In genomic region chr7:36583318-36583717, GRCh38 we compare ENCODE assay signal across 19 cellular contexts.
DNase-seq lines count a peak whose midpoint lies in the region; ATAC-seq, FAIRE-seq and TF ChIP-seq lines count a peak whose summit lies in the region.
"Had no signal": no experiment of that assay in that cellular context is flagged by ENCODE, and none has a peak within 500 bp of the region (broad histone marks: within the 10 kb centered on the region; RNA-seq: fewer than 3 reads in every experiment).

No MANE protein-coding gene starts in this region.

- no peak for TF ChIP-seq CTCF in keratinocyte (optimal IDR thresholded peaks at IDR 0.05 in 1 of 3, IDR thresholded peaks at IDR 0.05 in 1 of 3, conservative IDR thresholded peaks at IDR 0.05 in 1 of 3; ENCODE audit: extremely low read depth in 1 of 3, insufficient read depth in 2 of 3, low read length in 3 of 3)

- no peak overlapping the region for H3K27ac Mint-ChIP-seq in stimulated activated memory B cell treated with anti-CD40 and anti-IgM and Interleukin-4, amounts not matched to agents 10 μg/mL and 1 μg/mL and 100 μg/mL, for 72 hours
- H3K27ac Mint-ChIP-seq: T-helper 1 cell treated with Interleukin-12 subunit alpha and Interleukin-12 subunit beta and Interleukin-4 antibody, amounts not matched to agents 30 μg/mL and 1 μg/mL, for 36 hours had no signal

- H3K27me3 ChIP-seq in keratinocyte (ENCODE audit: control insufficient read depth, extremely low read depth, insufficient read depth, low read length), result no peaks in the 10 kb centered on the region

- H3K79me2 ChIP-seq in keratinocyte (ENCODE audit: control insufficient read depth, insufficient read depth, low read length), result no peaks in the 10 kb centered on the region

- no peak overlapping the region for H3K9ac ChIP-seq in keratinocyte (ENCODE audit: control insufficient read depth, extremely low read depth, insufficient read depth, low read length)

- no peak overlapping the region for H3K4me3 Mint-ChIP-seq in stimulated activated memory B cell treated with anti-CD40 and anti-IgM and Interleukin-4, amounts not matched to agents 10 μg/mL and 1 μg/mL and 100 μg/mL, for 72 hours
- H3K4me3 Mint-ChIP-seq: T-helper 1 cell treated with Interleukin-12 subunit alpha and Interleukin-12 subunit beta and Interleukin-4 antibody, amounts not matched to agents 30 μg/mL and 1 μg/mL, for 36 hours had no signal

- no peak overlapping the region for H2AFZ ChIP-seq in keratinocyte (ENCODE audit: control insufficient read depth, low read length)

- no peaks in the 10 kb centered on the region for H4K20me1 ChIP-seq in keratinocyte (ENCODE audit: control insufficient read depth, extremely low read depth, insufficient read depth, low read length)

- ATAC-seq in GM18907 (IDR thresholded peaks at IDR 0.05; ENCODE audit: unreplicated experiment), result no peak
- ATAC-seq in stimulated activated memory B cell treated with anti-CD40 and anti-IgM and Interleukin-4, amounts not matched to agents 10 μg/mL and 1 μg/mL and 100 μg/mL, for 72 hours, result no peak
- ATAC-seq: left colon had no signal

- peaks cover 9% of the 10 kb centered on the region for H3K36me3 Mint-ChIP-seq in stimulated activated memory B cell treated with anti-CD40 and anti-IgM and Interleukin-4, amounts not matched to agents 10 μg/mL and 1 μg/mL and 100 μg/mL, for 72 hours

- no peaks in the 10 kb centered on the region for H3K9me3 ChIP-seq in keratinocyte (ENCODE audit: control insufficient read depth, low read depth, low read length)

- peak; percentile 77 for FAIRE-seq in keratinocyte (lab: Jason Lieb, UNC)

- peaks cover 4% of the 10 kb centered on the region for H3K9me3 Mint-ChIP-seq in stimulated activated memory B cell treated with anti-CD40 and anti-IgM and Interleukin-4, amounts not matched to agents 10 μg/mL and 1 μg/mL and 100 μg/mL, for 72 hours
- H3K9me3 Mint-ChIP-seq: T-helper 1 cell treated with Interleukin-12 subunit alpha and Interleukin-12 subunit beta and Interleukin-4 antibody, amounts not matched to agents 30 μg/mL and 1 μg/mL, for 36 hours had no signal

- no peaks in the 10 kb centered on the region for H3K27me3 Mint-ChIP-seq in stimulated activated memory B cell treated with anti-CD40 and anti-IgM and Interleukin-4, amounts not matched to agents 10 μg/mL and 1 μg/mL and 100 μg/mL, for 72 hours

- no peak overlapping the region for H3K4me2 ChIP-seq in keratinocyte (ENCODE audit: control insufficient read depth, extremely low read depth, insufficient read depth, low read depth, low read length)

- no peaks in the 10 kb centered on the region for H3K36me3 ChIP-seq in keratinocyte (ENCODE audit: control insufficient read depth in 2 of 2, extremely low read depth in 1 of 2, insufficient read depth in 2 of 2, low read length in 2 of 2)

- dilution Hi-C loops in keratinocyte (cut with MboI; ENCODE audit: extremely low pct_ligation_motif_present, low sequenced_read_pairs), result no loop called here

- H3K4me1 ChIP-seq in keratinocyte (ENCODE audit: control insufficient read depth, extremely low read depth, insufficient read depth, low read length), result peaks cover 2% of the 10 kb centered on the region

- H3K9me1 ChIP-seq in keratinocyte (ENCODE audit: control insufficient read depth, extremely low read depth, insufficient read depth, low read length), result no peaks in the 10 kb centered on the region

- H3K4me3 ChIP-seq in keratinocyte (ENCODE audit: control insufficient read depth in 2 of 3, extremely low read depth in 1 of 3, insufficient read depth in 2 of 3, low read depth in 1 of 3, low read length in 3 of 3), result no peak overlapping the region

- H3K27ac ChIP-seq in keratinocyte (ENCODE audit: control insufficient read depth, insufficient read depth, low read length), result no peak overlapping the region

- no peaks in the 10 kb centered on the region for H3K4me1 Mint-ChIP-seq in stimulated activated memory B cell treated with anti-CD40 and anti-IgM and Interleukin-4, amounts not matched to agents 10 μg/mL and 1 μg/mL and 100 μg/mL, for 72 hours

- peak; percentile 29 for DNase-seq in NCI-H82 (lab: John Stamatoyannopoulos, UW)
- DNase-seq in NCI-H82 treated with DMSO at 0.1 percent for 48 hours (lab: John Stamatoyannopoulos, UW; ENCODE audit: unreplicated experiment), result no peak
- peak; percentile 48 for DNase-seq in HS-5 (ENCODE audit: low read depth)
- DNase-seq in astrocyte of the hippocampus (ENCODE audit: low read depth, low spot score), result peak; percentile 26
- DNase-seq in keratinocyte (ENCODE audit: low read depth, low spot score), result no peak
- DNase-seq in NCI-H2107 (lab: John Stamatoyannopoulos, UW), result no peak
- DNase-seq: 8988T; activated naive CD4-positive, alpha-beta T cell treated with Interleukin-2 at 50 U/mL for 16 hours; C1 segment of cervical spinal cord; effector CD4-positive, alpha-beta T cell; H7; Karpas-422; left colon; NCI-H1417 treated with DMSO at 0.1 percent for 48 hours; retina; SHP77 had no signal

Comparison
In these comparisons a context has a peak if more than half of its experiments do, and no peak if none do; other contexts are left out.
1. DNase-seq: peak in NCI-H82 (single experiment), HS-5 (single experiment) and astrocyte of the hippocampus (single experiment); none in NCI-H82 treated with DMSO at 0.1 percent for 48 hours (single experiment), keratinocyte (single experiment) and NCI-H2107 (single experiment).